ENCODE assay signal across 12 cellular contexts in the genomic region with DNA sequence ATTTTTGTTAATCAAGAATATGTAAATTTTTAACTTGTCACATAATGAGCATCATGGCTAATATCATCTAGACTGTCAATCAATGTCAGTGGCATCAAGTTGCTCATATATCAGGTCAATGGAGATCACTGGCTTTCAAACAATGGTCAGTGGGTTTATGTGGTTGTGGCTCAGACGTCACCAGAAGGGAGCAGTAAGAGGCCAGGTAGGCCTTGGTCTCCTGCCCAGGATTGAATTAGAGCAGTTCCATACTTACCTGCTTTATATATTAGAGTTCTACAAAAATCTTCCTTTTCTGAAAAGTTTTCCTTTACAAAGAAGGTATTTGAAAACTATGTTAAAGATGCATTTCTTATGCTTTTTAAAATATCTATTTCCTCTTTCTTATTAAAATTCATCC.
"Had no signal": no experiment of that assay in that cellular context is flagged by ENCODE, and none has a peak within 500 bp of the region (broad histone marks: within the 10 kb centered on the region; RNA-seq: fewer than 3 reads in every experiment).

No MANE protein-coding gene starts in this region.

- H3K27ac ChIP-seq: heart left ventricle, testis, upper lobe of right lung had no signal

- H3K27me3 Mint-ChIP-seq: activated CD8-positive, alpha-beta T cell treated with anti-CD3 and anti-CD28 coated beads for 36 hours; activated naive CD8-positive, alpha-beta T cell treated with anti-CD3 and anti-CD28 coated beads, Interleukin-2, amount 10 ng/mL, durations not matched to agents 7 days and 5 days; stimulated activated naive CD8-positive, alpha-beta T cell treated with anti-CD3 and anti-CD28 coated beads, Interleukin-15, amount 100 ng/mL, for 72 hours had no signal

- H3K4me3 Mint-ChIP-seq: activated CD8-positive, alpha-beta T cell treated with anti-CD3 and anti-CD28 coated beads for 36 hours; activated naive CD8-positive, alpha-beta T cell treated with anti-CD3 and anti-CD28 coated beads, Interleukin-2, amount 10 ng/mL, durations not matched to agents 7 days and 5 days; stimulated activated naive CD8-positive, alpha-beta T cell treated with anti-CD3 and anti-CD28 coated beads, Interleukin-15, amount 100 ng/mL, for 72 hours had no signal

- FAIRE-seq: bronchial epithelial cell had no signal

- H3K27ac Mint-ChIP-seq: activated CD8-positive, alpha-beta T cell treated with anti-CD3 and anti-CD28 coated beads for 36 hours; activated naive CD8-positive, alpha-beta T cell treated with anti-CD3 and anti-CD28 coated beads, Interleukin-2, amount 10 ng/mL, durations not matched to agents 7 days and 5 days; stimulated activated naive CD8-positive, alpha-beta T cell treated with anti-CD3 and anti-CD28 coated beads, Interleukin-15, amount 100 ng/mL, for 72 hours had no signal

- ATAC-seq: activated CD8-positive, alpha-beta T cell treated with anti-CD3 and anti-CD28 coated beads for 36 hours; heart left ventricle; stimulated activated naive CD8-positive, alpha-beta T cell treated with anti-CD3 and anti-CD28 coated beads, Interleukin-15, amount 100 ng/mL, for 72 hours; upper lobe of right lung had no signal

- H3K4me1 Mint-ChIP-seq: activated naive CD8-positive, alpha-beta T cell treated with anti-CD3 and anti-CD28 coated beads, Interleukin-2, amount 10 ng/mL, durations not matched to agents 7 days and 5 days had no signal

- DNase-seq: activated CD8-positive, alpha-beta memory T cell treated with anti-CD3 and anti-CD28 coated beads, Interleukin-2, amount 50 U/mL, for 4 hours; activated CD8-positive, alpha-beta T cell treated with anti-CD3 and anti-CD28 coated beads for 36 hours; activated naive CD8-positive, alpha-beta T cell treated with anti-CD3 and anti-CD28 coated beads, Interleukin-2, amount 10 ng/mL, durations not matched to agents 7 days and 5 days; anterior cingulate cortex; foreskin melanocyte; heart left ventricle; kidney; stimulated activated CD4-positive, alpha-beta T cell treated with anti-CD3 and anti-CD28 coated beads, Interleukin-4, amount 100 ng/mL, for 24 hours; stimulated activated naive CD8-positive, alpha-beta T cell treated with anti-CD3 and anti-CD28 coated beads, Interleukin-15, amount 100 ng/mL, for 72 hours; testis; upper lobe of right lung had no signal

- H3K4me1 ChIP-seq: testis, upper lobe of right lung had no signal

- H3K4me3 ChIP-seq: heart left ventricle, testis, upper lobe of right lung had no signal

- H3K9me3 ChIP-seq: heart left ventricle, testis, upper lobe of right lung had no signal

- H3K27me3 ChIP-seq: heart left ventricle, testis, upper lobe of right lung had no signal

- H3K36me3 ChIP-seq: heart left ventricle, upper lobe of right lung had no signal
